ENCODE assay signal across 16 cellular contexts in genomic region chr7:84370114-84370513, GRCh38.
A peak's percentile ranks its signal among the peaks of the same experiment; 100 is the strongest.
DNase-seq lines count a peak whose midpoint lies in the region; ATAC-seq and TF ChIP-seq lines count a peak whose summit lies in the region.
"Had no signal": no experiment of that assay in that cellular context is flagged by ENCODE, and none has a peak within 500 bp of the region (broad histone marks: within the 10 kb centered on the region; RNA-seq: fewer than 3 reads in every experiment).

No MANE protein-coding gene starts in this region.

- intact Hi-C loops in PC-3 (cut with micrococcal nuclease), result loop anchor here (1.0 to 10.0 kb wide), 5 partner anchors 42 to 655 kb away; partner anchors contain the start of gene SEMA3A

- H3K27me3 Mint-ChIP-seq in T-helper 17 cell, result no peaks in the 10 kb centered on the region
- H3K27me3 Mint-ChIP-seq in neural progenitor cell (ENCODE audit: insufficient read depth, low read depth), result peaks cover 6% of the 10 kb centered on the region
- H3K27me3 Mint-ChIP-seq: CD4-positive, alpha-beta memory T cell had no signal

- in situ Hi-C loops in GM23248 (cut with MboI), result no loop called here

- H3K27ac Mint-ChIP-seq in T-helper 17 cell, result no peak overlapping the region
- no peak overlapping the region for H3K27ac Mint-ChIP-seq in neural progenitor cell
- H3K27ac Mint-ChIP-seq: CD4-positive, alpha-beta memory T cell had no signal

- no peaks in the 10 kb centered on the region for H3K4me1 Mint-ChIP-seq in T-helper 17 cell
- H3K4me1 Mint-ChIP-seq in neural progenitor cell, result peaks cover 6% of the 10 kb centered on the region
- H3K4me1 Mint-ChIP-seq: CD4-positive, alpha-beta memory T cell had no signal

- peaks cover 29% of the 10 kb centered on the region for H3K4me1 ChIP-seq in GM23248 (ENCODE audit: insufficient read depth)
- H3K4me1 ChIP-seq in PC-3 (ENCODE audit: insufficient read depth, low read length), result peaks cover 34% of the 10 kb centered on the region
- H3K4me1 ChIP-seq in fibroblast of lung (ENCODE audit: control insufficient read depth, extremely low read depth, insufficient read depth, low read length), result peaks cover 6% of the 10 kb centered on the region
- H3K4me1 ChIP-seq in neural progenitor cell, result peaks cover 11% of the 10 kb centered on the region

- BruUV-seq in PC-3 (replicated peaks; lab: Mats Ljungman, UMichigan), result no TSS peak

- 90 to 98% methylated on average over 2 of the region's 2 CpGs for WGBS in GM23248 (ENCODE audit: low coverage in 1 of 2, low lambda C conversion rate in 2 of 2, missing lambda C conversion rate in 2 of 2), 2 experiments

- H4K20me1 ChIP-seq in GM23248 (ENCODE audit: insufficient read depth), result no peaks in the 10 kb centered on the region
- H4K20me1 ChIP-seq in PC-3 (ENCODE audit: low read length), result no peaks in the 10 kb centered on the region
- no peaks in the 10 kb centered on the region for H4K20me1 ChIP-seq in fibroblast of lung (ENCODE audit: control insufficient read depth, extremely low read depth, insufficient read depth, low read length)
- H4K20me1 ChIP-seq in neural progenitor cell (ENCODE audit: low read depth), result no peaks in the 10 kb centered on the region

- H3K9me3 Mint-ChIP-seq in neural progenitor cell, result no peaks in the 10 kb centered on the region

- TF ChIP-seq CTCF in PC-3 (conservative IDR thresholded peaks at IDR 0.05; ENCODE audit: low read depth, low read length) (no peak), fibroblast of lung (conservative IDR thresholded peaks at IDR 0.05 in 1 of 2, IDR thresholded peaks at IDR 0.05 in 1 of 2; ENCODE audit: low read depth in 1 of 2, low read length in 2 of 2) (no peak), neural progenitor cell (IDR thresholded peaks at IDR 0.05) (no peak)

- POLR2A ChIA-PET in PC-3 (lab: Charles Lee; ENCODE audit: unreplicated experiment), result interaction anchor here (0.6 kb wide), 1 partner anchor 118 kb away, joined by 3 read pairs; no protein-coding TSS in a partner anchor

- H3K4me3 ChIP-seq in GM23248 (no peak overlapping the region), PC-3 (ENCODE audit: low read length) (no peak overlapping the region), fibroblast of lung (replicated peaks in 1 of 4; ENCODE audit: control extremely low read depth in 1 of 4, insufficient read depth in 1 of 4, low read depth in 3 of 4, low read length in 4 of 4) (no peak overlapping the region), neural progenitor cell (no peak overlapping the region)

- no peaks in the 10 kb centered on the region for H3K27me3 ChIP-seq in GM23248 (replicated peaks; ENCODE audit: insufficient read depth)
- no peaks in the 10 kb centered on the region for H3K27me3 ChIP-seq in PC-3 (ENCODE audit: low read length)
- H3K27me3 ChIP-seq in fibroblast of lung (ENCODE audit: control insufficient read depth, insufficient read depth, low read length), result no peaks in the 10 kb centered on the region
- no peaks in the 10 kb centered on the region for H3K27me3 ChIP-seq in neural progenitor cell

- H3K27ac ChIP-seq in GM23248 (no peak overlapping the region), PC-3 (ENCODE audit: low read length) (peak overlapping the region; percentile 53), fibroblast of lung (ENCODE audit: insufficient read depth, low read length) (no peak overlapping the region), neural progenitor cell (no peak overlapping the region)

- no peak for DNase-seq in GM23248
- peak; percentile 73 for DNase-seq in PC-3
- no peak for DNase-seq in fibroblast of lung (ENCODE audit: low read depth in 2 of 2)
- DNase-seq in T-helper 17 cell, result no peak
- DNase-seq in neural progenitor cell (ENCODE audit: low spot score), result no peak
- DNase-seq: 8988T; C1 segment of cervical spinal cord; Calu3; CD4-positive, alpha-beta memory T cell; COR-L47; DMS53; DMS79 treated with DMSO at 0.1 percent for 48 hours; GF-D8; H7 had no signal

- ATAC-seq in PC-3 (peak; percentile 73), T-helper 17 cell (no peak), GM21576 (IDR thresholded peaks at IDR 0.05; ENCODE audit: unreplicated experiment) (no peak)
- ATAC-seq: HCT116 had no signal

- CTCF ChIA-PET in PC-3 (lab: Charles Lee), result no interaction called here

- H2AFZ ChIP-seq in GM23248 (no peak overlapping the region), PC-3 (ENCODE audit: low read length) (no peak overlapping the region), fibroblast of lung (ENCODE audit: low read length) (peak overlapping the region; percentile 8), neural progenitor cell (replicated peaks) (no peak overlapping the region)

- H3K79me2 ChIP-seq in GM23248 (ENCODE audit: insufficient read depth) (no peaks in the 10 kb centered on the region), PC-3 (ENCODE audit: low read length) (no peaks in the 10 kb centered on the region), fibroblast of lung (ENCODE audit: control insufficient read depth, insufficient read depth, low read length) (no peaks in the 10 kb centered on the region), neural progenitor cell (ENCODE audit: low read depth) (no peaks in the 10 kb centered on the region)

- H3K9me2 ChIP-seq in GM23248 (ENCODE audit: insufficient read depth) (no peaks in the 10 kb centered on the region), PC-3 (replicated peaks; ENCODE audit: low read length) (no peaks in the 10 kb centered on the region)

- H3K36me3 Mint-ChIP-seq in T-helper 17 cell (ENCODE audit: low read depth), result no peaks in the 10 kb centered on the region
- no peaks in the 10 kb centered on the region for H3K36me3 Mint-ChIP-seq in neural progenitor cell
- H3K36me3 Mint-ChIP-seq: CD4-positive, alpha-beta memory T cell had no signal

- H3K4me3 Mint-ChIP-seq in T-helper 17 cell (no peak overlapping the region), neural progenitor cell (no peak overlapping the region)
- H3K4me3 Mint-ChIP-seq: CD4-positive, alpha-beta memory T cell had no signal

- H3K4me2 ChIP-seq in GM23248 (ENCODE audit: unreplicated experiment), result peak overlapping the region; percentile 4
- 0 out of 2 replicates have a peak overlapping the region, but pooled peaks have one; percentile 9 for H3K4me2 ChIP-seq in PC-3 (ENCODE audit: low read length)
- no peak overlapping the region for H3K4me2 ChIP-seq in fibroblast of lung (ENCODE audit: extremely low read depth, insufficient read depth, low read length)
- no peak overlapping the region for H3K4me2 ChIP-seq in neural progenitor cell

- H3K9ac ChIP-seq in GM23248 (no peak overlapping the region), PC-3 (ENCODE audit: low read length) (no peak overlapping the region; the same call in 1 of the 2 replicates), fibroblast of lung (ENCODE audit: insufficient read depth, low read length) (no peak overlapping the region), neural progenitor cell (no peak overlapping the region)

- H3K9me3 ChIP-seq in GM23248 (ENCODE audit: low read depth), result no peaks in the 10 kb centered on the region
- no peaks in the 10 kb centered on the region for H3K9me3 ChIP-seq in PC-3 (ENCODE audit: low read length)
- no peaks in the 10 kb centered on the region for H3K9me3 ChIP-seq in fibroblast of lung (ENCODE audit: control insufficient read depth, insufficient read depth, low read depth, low read length)
- no peaks in the 10 kb centered on the region for H3K9me3 ChIP-seq in T-helper 17 cell (ENCODE audit: control insufficient read depth, low read length, poor library complexity, severe bottlenecking)
- no peaks in the 10 kb centered on the region for H3K9me3 ChIP-seq in neural progenitor cell (ENCODE audit: low read depth)

- H3K36me3 ChIP-seq in GM23248 (ENCODE audit: low read depth), result no peaks in the 10 kb centered on the region
- H3K36me3 ChIP-seq in PC-3 (ENCODE audit: low read depth, low read length), result no peaks in the 10 kb centered on the region
- no peaks in the 10 kb centered on the region for H3K36me3 ChIP-seq in fibroblast of lung (ENCODE audit: control insufficient read depth, insufficient read depth, low read length)
- no peaks in the 10 kb centered on the region for H3K36me3 ChIP-seq in neural progenitor cell

- H3F3A ChIP-seq in GM23248 (ENCODE audit: insufficient read depth) (peaks cover 17% of the 10 kb centered on the region), PC-3 (ENCODE audit: low read length, unreplicated experiment) (no peaks in the 10 kb centered on the region), neural progenitor cell (ENCODE audit: low read depth) (peaks cover 7% of the 10 kb centered on the region)

Comparison
In these comparisons a context has a peak if more than half of its experiments do, and no peak if none do; other contexts are left out.
1. H3K4me2 ChIP-seq: peak in GM23248 (single experiment) and PC-3 (single experiment); none in fibroblast of lung (single experiment) and neural progenitor cell (single experiment).